10 cellular contexts compared by ENCODE assay signal in the genomic region with DNA sequence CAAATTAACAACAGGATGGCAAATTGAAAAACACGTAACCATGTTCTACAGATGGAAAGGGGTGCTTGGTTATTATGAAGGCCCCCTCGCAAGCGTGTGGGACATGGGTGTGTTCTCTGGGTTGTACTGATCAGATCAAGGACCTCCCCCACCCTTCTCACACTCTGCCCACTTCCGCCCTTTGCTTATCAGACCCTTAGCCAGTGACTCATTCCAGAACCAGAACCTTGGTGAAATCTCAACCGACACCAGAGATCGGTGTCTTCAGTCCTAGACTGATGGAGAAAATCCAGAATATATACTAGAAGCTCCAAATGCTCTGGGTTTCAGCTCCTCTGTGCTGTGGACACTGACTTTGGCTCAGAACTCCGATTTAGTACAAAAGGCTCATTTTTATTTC.
DNase-seq lines count a peak whose midpoint lies in the region; ATAC-seq lines count a peak whose summit lies in the region.
"Had no signal": no experiment of that assay in that cellular context is flagged by ENCODE, and none has a peak within 500 bp of the region (broad histone marks: within the 10 kb centered on the region; RNA-seq: fewer than 3 reads in every experiment).

No MANE protein-coding gene starts in this region.

- no peaks in the 10 kb centered on the region for H3K36me3 ChIP-seq in effector memory CD4-positive, alpha-beta T cell (ENCODE audit: control insufficient read depth, insufficient read depth, low read length)

- peaks cover 21 to 22% (median 21%) of the 10 kb centered on the region in 3 donors for H3K4me1 Mint-ChIP-seq in IgD-negative memory B cell

- DNase-seq in effector memory CD4-positive, alpha-beta T cell = peak; percentile 13 to 35 (median 29)
- DNase-seq in glomerular visceral epithelial cell (ENCODE audit: extremely low spot score) (no peak), NCI-H1436 (lab: John Stamatoyannopoulos, UW) (no peak), GM19238 (ENCODE audit: insufficient read length, low spot score) (no peak), HCEC 1CT (no peak)
- DNase-seq: NCI-H774 had no signal

- H3K4me1 ChIP-seq in effector memory CD4-positive, alpha-beta T cell (ENCODE audit: control insufficient read depth, insufficient read depth, low read length, poor library complexity, severe bottlenecking) = peaks cover 4% of the 10 kb centered on the region

- H3K4me3 Mint-ChIP-seq in IgD-negative memory B cell = no peak overlapping the region

- no peaks in the 10 kb centered on the region for H3K27me3 ChIP-seq in effector memory CD4-positive, alpha-beta T cell (replicated peaks; ENCODE audit: control insufficient read depth, insufficient read depth, low read length, poor library complexity, severe bottlenecking)

- peak overlapping the region in 2 of 3 donors; percentile 50 to 55 for H3K27ac Mint-ChIP-seq in IgD-negative memory B cell

- no peaks in the 10 kb centered on the region for H3K9me3 ChIP-seq in effector memory CD4-positive, alpha-beta T cell (ENCODE audit: control insufficient read depth, low read length)

- ATAC-seq in GM18870 (IDR thresholded peaks at IDR 0.05; ENCODE audit: unreplicated experiment) (peak; percentile 50), GM21737 (IDR thresholded peaks at IDR 0.05; ENCODE audit: unreplicated experiment) (peak; percentile 43)
- ATAC-seq: esophagus mucosa had no signal

- H3K36me3 Mint-ChIP-seq in IgD-negative memory B cell = peaks cover 3% of the 10 kb centered on the region

- H3K9me3 Mint-ChIP-seq in IgD-negative memory B cell = no peaks in the 10 kb centered on the region

- H3K27me3 Mint-ChIP-seq in IgD-negative memory B cell = no peaks in the 10 kb centered on the region

- no peak overlapping the region for H3K27ac ChIP-seq in effector memory CD4-positive, alpha-beta T cell (ENCODE audit: insufficient read depth, low read length, poor library complexity, severe bottlenecking)

- H3K4me3 ChIP-seq in effector memory CD4-positive, alpha-beta T cell (ENCODE audit: insufficient read depth, low read depth, low read length, poor library complexity, severe bottlenecking) = no peak overlapping the region

Comparison
In these comparisons a context has a peak if more than half of its experiments do, and no peak if none do; other contexts are left out.
1. DNase-seq: peak in effector memory CD4-positive, alpha-beta T cell (3 of 3); none in glomerular visceral epithelial cell (single experiment), NCI-H1436 (single experiment), GM19238 (single experiment) and HCEC 1CT (single experiment).